8 cellular contexts compared by ENCODE assay signal in genomic region chr9:136122425-136123383, GRCh38. TPM values are rescaled to one million over a fixed set of nuclear protein-coding genes. Genes with fewer than 3 reads are reported as not detected.
DNase-seq lines count a peak whose midpoint lies in the region; ATAC-seq and TF ChIP-seq lines count a peak whose summit lies in the region.

No MANE protein-coding gene starts in this region.

- TF ChIP-seq POLR2A in adrenal gland (IDR thresholded peaks at IDR 0.05) = no peak

- ATAC-seq in T-helper 17 cell = peak; percentile 23
- peak; percentile 26 for ATAC-seq in left ventricle myocardium superior
- ATAC-seq in GM18909 (IDR thresholded peaks at IDR 0.05; ENCODE audit: poor library complexity, unreplicated experiment) = no peak

- CTCF ChIA-PET in Calu3 (lab: Charles Lee) = interaction anchor here (1.0 to 1.2 kb wide), 2 partner anchors 33 to 155 kb away, joined by 3 to 9 read pairs; no protein-coding TSS in a partner anchor

- H3K9me3 ChIP-seq in T-helper 17 cell (ENCODE audit: control insufficient read depth, low read length, poor library complexity, severe bottlenecking) (no peaks in the 10 kb centered on the region), adrenal gland (replicated peaks in 1 of 3) (no peaks in the 10 kb centered on the region)

- no peak overlapping the region for H3K4me3 Mint-ChIP-seq in Calu3 (ENCODE audit: low read depth, unreplicated experiment)
- H3K4me3 Mint-ChIP-seq in T-helper 17 cell = peak overlapping the region; percentile 47

- H3K36me3 ChIP-seq in adrenal gland (replicated peaks in 1 of 2) = no peaks in the 10 kb centered on the region

- H3K36me3 Mint-ChIP-seq in Calu3 (ENCODE audit: insufficient read depth, unreplicated experiment) (peaks cover 8% of the 10 kb centered on the region), T-helper 17 cell (ENCODE audit: low read depth) (peaks cover 2% of the 10 kb centered on the region)

- 15 to 37% (median 24%) methylated on average over 29 to 45 of the region's 45 CpGs for WGBS in adrenal gland, 4 donors

- no peak overlapping the region for H3K27ac Mint-ChIP-seq in Calu3 (ENCODE audit: unreplicated experiment)
- no peak overlapping the region for H3K27ac Mint-ChIP-seq in T-helper 17 cell

- peaks cover 6% of the 10 kb centered on the region for H3K27me3 ChIP-seq in adrenal gland

- H3K4me1 ChIP-seq in adrenal gland (replicated peaks in 1 of 2) = peaks cover 9 to 14% of the 10 kb centered on the region in 2 donors

- peak; percentile 86 for TF ChIP-seq CTCF in Calu3 (IDR thresholded peaks at IDR 0.05; ENCODE audit: unreplicated experiment)
- peak; percentile 83 to 99 (median 99) for TF ChIP-seq CTCF in adrenal gland (IDR thresholded peaks at IDR 0.05)
- peak; percentile 95 for TF ChIP-seq CTCF in retinal pigment epithelial cell (conservative IDR thresholded peaks at IDR 0.05; ENCODE audit: low read depth, low read length)

- no TSS peak for BruUV-seq in Calu3 (replicated peaks; lab: Mats Ljungman, UMichigan)

- TF ChIP-seq EP300 in Ishikawa (IDR thresholded peaks at IDR 0.05; ENCODE audit: borderline replicate concordance) = no peak

- peak; percentile 74 for DNase-seq in Calu3
- DNase-seq in T-helper 17 cell = peak; percentile 62 to 76 (median 69)
- DNase-seq in adrenal gland = peak; percentile 69 to 86 (median 79)
- DNase-seq in left ventricle myocardium superior = peak; percentile 89
- DNase-seq in retinal pigment epithelial cell (ENCODE audit: low read depth) = no peak
- no peak for DNase-seq in cortex of kidney (lab: John Stamatoyannopoulos, UW)

- H3K4me1 Mint-ChIP-seq in Calu3 (ENCODE audit: low read depth, unreplicated experiment) (no peaks in the 10 kb centered on the region), T-helper 17 cell (peaks cover 3% of the 10 kb centered on the region)

- peaks cover 5% of the 10 kb centered on the region for H3K9me3 Mint-ChIP-seq in Calu3 (ENCODE audit: low read depth, unreplicated experiment)

- intact Hi-C loops in Calu3 (cut with micrococcal nuclease; ENCODE audit: unreplicated experiment) = loop anchor here (2.0 kb wide), 1 partner anchor 156 kb away; no protein-coding TSS in a partner anchor
- intact Hi-C loops in adrenal gland (cut with DNase I) = loop anchor here (2.0 to 10.0 kb wide), 6 partner anchors 156 to 420 kb away; partner anchors contain the start of gene KCNT1 (in 1 of the 2)
- intact Hi-C loops in left ventricle myocardium superior (cut with micrococcal nuclease) = loop anchor here (5.0 to 10.0 kb wide), 2 partner anchors 150 to 258 kb away; no protein-coding TSS in a partner anchor

- peak; percentile 99 for TF ChIP-seq RAD21 in Ishikawa (IDR thresholded peaks at IDR 0.05; ENCODE audit: low read depth)

- H3K4me3 ChIP-seq in adrenal gland (peak overlapping the region in 1 of 4 donors; percentile 30), retinal pigment epithelial cell (ENCODE audit: low read length) (no peak overlapping the region)

- no peak overlapping the region for H3K27ac ChIP-seq in adrenal gland

- H3K27me3 Mint-ChIP-seq in Calu3 (ENCODE audit: unreplicated experiment) (peaks cover 34% of the 10 kb centered on the region), T-helper 17 cell (peaks cover 16% of the 10 kb centered on the region)

TF ChIP-seq in Ishikawa, 13 proteins besides CTCF, POLR2A, EP300 and RAD21:
- TF ChIP-seq TCF12 (IDR thresholded peaks at IDR 0.05; ENCODE audit: low read depth) = 0 out of 2 replicates have a peak, but pooled peaks have one; percentile 17
- TF ChIP-seq EGR1 (IDR thresholded peaks at IDR 0.05) = no peak
- TF ChIP-seq ZBTB7A (IDR thresholded peaks at IDR 0.05; ENCODE audit: low read depth) = 0 out of 2 replicates have a peak, but pooled peaks have one; percentile 28
- TF ChIP-seq REST (IDR thresholded peaks at IDR 0.05; ENCODE audit: low read depth) = no peak
- 0 out of 2 replicates have a peak, but pooled peaks have one; percentile 16 for TF ChIP-seq USF1 (IDR thresholded peaks at IDR 0.05)
- TF ChIP-seq TAF1 (IDR thresholded peaks at IDR 0.05; ENCODE audit: low read depth) = no peak
- no peak for TF ChIP-seq CREB1 (IDR thresholded peaks at IDR 0.05; ENCODE audit: low read depth)
- TF ChIP-seq YY1 (IDR thresholded peaks at IDR 0.05; ENCODE audit: low read depth) = no peak
- no peak for TF ChIP-seq FOXM1 (IDR thresholded peaks at IDR 0.05; ENCODE audit: borderline replicate concordance, low read depth)

RNA-seq across cellular contexts. Expression of gene TMEM250, which starts 4.0 kb away (rescaled TPM):
- total RNA-seq in Calu3 (2022) (23.9 and 26.3 TPM in 2 replicates), T-helper 17 cell (10 to 100 TPM; 17.9 to 21.8 TPM), adrenal gland (10 to 100 TPM; 19.7 to 47.2 (median 35.9) TPM), left ventricle myocardium superior (16.6 TPM)
- 10 to 100 TPM in 2 of 3 donors, 1 to 10 TPM in 1; 5.2 to 12.4 (median 10.6) TPM for polyA plus RNA-seq in adrenal gland

RNA-seq across cellular contexts. Expression of gene NACC2, which starts 27.6 kb away (rescaled TPM):
- total RNA-seq in Calu3 (2022) = 19.3 and 24.8 TPM in 2 replicates
- total RNA-seq in T-helper 17 cell = 1 to 10 TPM; 5.8 to 5.9 TPM
- 10 to 100 TPM; 27.2 to 61.0 (median 38.6) TPM for total RNA-seq in adrenal gland
- polyA plus RNA-seq in adrenal gland = 10 to 100 TPM in 1 of 3 donors, 1 to 10 TPM in 2; 5.7 to 11.3 (median 7.1) TPM
- 39.1 TPM for total RNA-seq in left ventricle myocardium superior

Comparison
In these comparisons a context has a peak if more than half of its experiments do, and no peak if none do; other contexts are left out.
1. DNase-seq: peak in Calu3 (single experiment), T-helper 17 cell (3 of 3), adrenal gland (7 of 7) and left ventricle myocardium superior (single experiment); none in retinal pigment epithelial cell (single experiment) and cortex of kidney (single experiment).
2. Peak in every context shown above with its lines, with median percentiles within 50 percentile points of each other: CTCF ChIP-seq.